Comparison of ENCODE assay signal across 14 cellular contexts in the genomic region with DNA sequence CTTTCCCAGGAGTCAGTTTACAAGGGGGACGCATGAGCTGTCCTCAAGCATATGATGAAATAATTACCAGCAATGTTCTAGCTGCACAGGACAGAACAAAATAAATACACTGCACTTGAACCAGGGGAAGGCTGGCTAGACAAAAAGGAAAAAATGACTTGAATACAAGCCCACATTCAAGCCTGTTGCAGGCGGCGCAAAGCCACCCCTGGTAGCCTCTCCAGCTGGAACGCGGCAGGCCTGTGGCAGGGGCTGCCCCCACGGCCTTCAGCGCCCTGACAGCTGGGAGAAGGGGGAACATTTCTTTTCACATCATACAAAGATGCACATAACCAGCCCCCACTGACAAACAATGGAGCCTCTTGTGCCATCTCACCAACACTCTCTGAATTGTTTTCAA. TPM values are rescaled to one million over a fixed set of nuclear protein-coding genes. Genes with fewer than 3 reads are reported as not detected.
DNase-seq lines count a peak whose midpoint lies in the region; ATAC-seq, FAIRE-seq and TF ChIP-seq lines count a peak whose summit lies in the region.
"Had no signal": no experiment of that assay in that cellular context is flagged by ENCODE, and none has a peak within 500 bp of the region (broad histone marks: within the 10 kb centered on the region; RNA-seq: fewer than 3 reads in every experiment).

No MANE protein-coding gene starts in this region.

- DNase-seq in Ammon's horn (ENCODE audit: low spot score) (peak; percentile 97), NCI-H2107 (lab: John Stamatoyannopoulos, UW) (peak; percentile 61), H1 (ENCODE audit: low read depth in 1 of 2, low spot score in 2 of 2) (no peak), neural crest cell (ENCODE audit: low read depth, low spot score) (peak; percentile 41), NCI-H128 (lab: John Stamatoyannopoulos, UW; ENCODE audit: unreplicated experiment) (no peak), NCI-H187 treated with DMSO at 0.1 percent for 48 hours (lab: John Stamatoyannopoulos, UW) (no peak), NCI-H2081 (lab: John Stamatoyannopoulos, UW) (no peak)
- DNase-seq: activated effector memory CD4-positive, alpha-beta T cell treated with Interleukin-2 at 50 U/mL for 16 hours; colonic mucosa; Karpas-422 had no signal

- no peak overlapping the region for H3K4me3 ChIP-seq in H1 (ENCODE audit: extremely low read depth in 1 of 4, insufficient read depth in 2 of 4, low read depth in 3 of 4, low read length in 4 of 4)
- H3K4me3 ChIP-seq: BLaER1 treated with 17β-estradiol and CSF1 and Interleukin-3, amounts not matched to agents 10 nM and 100 nM; colonic mucosa; SJSA1 had no signal

- H2AFZ ChIP-seq in H1 (ENCODE audit: low read length) = no peak overlapping the region

- H3K36me3 ChIP-seq in H1 (ENCODE audit: control insufficient read depth in 2 of 4, insufficient read depth in 4 of 4, low read length in 3 of 4) = peaks cover 3 to 20% (median 12%) of the 10 kb centered on the region in 4 experiments; a peak in 6 of 8 replicates

- peak overlapping the region; percentile 50 for H3K4me3 Mint-ChIP-seq in neural crest cell

- no peak for TF ChIP-seq EP300 in H1 (IDR thresholded peaks at IDR 0.05; ENCODE audit: borderline replicate concordance in 1 of 2, low read depth in 2 of 2, low read length in 2 of 2)

- no peak for FAIRE-seq in H1 (lab: Jason Lieb, UNC)
- FAIRE-seq: H54 had no signal

- H3K79me1 ChIP-seq in H1 (ENCODE audit: low read depth, low read length) = no peaks in the 10 kb centered on the region

- H3K27ac Mint-ChIP-seq in neural crest cell (ENCODE audit: unreplicated experiment) = no peak overlapping the region

- no peaks in the 10 kb centered on the region for H3K79me2 ChIP-seq in H1 (ENCODE audit: control insufficient read depth in 1 of 2, insufficient read depth in 2 of 2, low read length in 2 of 2)

- H4K5ac ChIP-seq in H1 (ENCODE audit: insufficient read length, low read depth, low read length) = no peak overlapping the region

- H3K4me2 ChIP-seq in H1 (ENCODE audit: insufficient read depth in 1 of 2, low read depth in 2 of 2, low read length in 2 of 2) = no peak overlapping the region
- H3K4me2 ChIP-seq: BLaER1 treated with 17β-estradiol and CSF1 and Interleukin-3, amounts not matched to agents 10 nM and 100 nM had no signal

- H2BK5ac ChIP-seq in H1 (ENCODE audit: low read depth, low read length) = no peak overlapping the region

- TF ChIP-seq POLR2A in H1 (IDR thresholded peaks at IDR 0.05; ENCODE audit: control extremely low read depth in 1 of 2, low read depth in 2 of 2, low read length in 2 of 2) = no peak

- 92% methylated on average over 7 of the region's 7 CpGs; no CpG with 5 or more reads in 1 of the 2 experiments for whole genome bisulfite sequencing in H1 (ENCODE audit: extremely low coverage in 1 of 2, insufficient coverage in 1 of 2, insufficient read length in 1 of 2, insufficient replicate concordance in 2 of 2, low coverage in 1 of 2, low lambda C conversion rate in 2 of 2, missing lambda C conversion rate in 1 of 2), 2 experiments

- H3K27me3 ChIP-seq in H1 (replicated peaks in 1 of 4; ENCODE audit: control insufficient read depth in 3 of 4, extremely low read depth in 1 of 4, insufficient read depth in 3 of 4, low read length in 3 of 4) = no peaks in the 10 kb centered on the region
- H3K27me3 ChIP-seq: BLaER1 treated with 17β-estradiol and CSF1 and Interleukin-3, amounts not matched to agents 10 nM and 100 nM; colonic mucosa; SJSA1 had no signal

- no peak overlapping the region for H3K56ac ChIP-seq in H1 (replicated peaks; ENCODE audit: insufficient read length, low read depth, low read length)

- H3K23ac ChIP-seq in H1 (ENCODE audit: insufficient read length) = no peak overlapping the region

- no peak overlapping the region for H4K91ac ChIP-seq in H1 (replicated peaks; ENCODE audit: insufficient read length, low read length)

- no peak overlapping the region for H3K14ac ChIP-seq in H1 (ENCODE audit: insufficient read length)

- H2BK20ac ChIP-seq in H1 (ENCODE audit: low read length) = no peak overlapping the region

- H3K18ac ChIP-seq in H1 (ENCODE audit: extremely low read depth, low read length) = no peak overlapping the region

- H3K9ac ChIP-seq in H1 (replicated peaks in 1 of 4; ENCODE audit: extremely low read depth in 1 of 4, low read depth in 3 of 4, low read length in 3 of 4) = peak overlapping the region in 1 of 4 experiments; percentile 18; a peak in 1 of 7 replicates
- H3K9ac ChIP-seq: BLaER1 treated with 17β-estradiol and CSF1 and Interleukin-3, amounts not matched to agents 10 nM and 100 nM had no signal

- H3K23me2 ChIP-seq in H1 (ENCODE audit: low read depth, low read length) = 0 out of 2 replicates have a peak, but pooled peaks cover 2% of the 10 kb centered on the region

- H3K27me3 Mint-ChIP-seq in neural crest cell (ENCODE audit: low read depth) = no peaks in the 10 kb centered on the region

- no peak for TF ChIP-seq RAD21 in H1 (IDR thresholded peaks at IDR 0.05 in 1 of 2, conservative IDR thresholded peaks at IDR 0.05 in 1 of 2; ENCODE audit: low read depth in 2 of 2, low read length in 2 of 2)

- no peak for TF ChIP-seq CTCF in H1 (IDR thresholded peaks at IDR 0.05; ENCODE audit: control extremely low read depth in 1 of 3, insufficient read depth in 1 of 3, low read depth in 1 of 3, low read length in 3 of 3)
- no peak for TF ChIP-seq CTCF in neural crest cell (conservative IDR thresholded peaks at IDR 0.05)

- H3K27ac ChIP-seq in H1 (ENCODE audit: low read depth, low read length) = no peak overlapping the region
- H3K27ac ChIP-seq: BLaER1 treated with 17β-estradiol and CSF1 and Interleukin-3, amounts not matched to agents 10 nM and 100 nM; colonic mucosa; SJSA1 had no signal

- H2BK120ac ChIP-seq in H1 (replicated peaks; ENCODE audit: low read depth, low read length) = no peak overlapping the region

- H3K9me3 ChIP-seq in H1 (ENCODE audit: insufficient read depth in 2 of 2, low read depth in 1 of 2, low read length in 1 of 2) = no peaks in the 10 kb centered on the region
- H3K9me3 ChIP-seq: BLaER1 treated with 17β-estradiol and CSF1 and Interleukin-3, amounts not matched to agents 10 nM and 100 nM; colonic mucosa; SJSA1 had no signal

- no peak overlapping the region for H2BK15ac ChIP-seq in H1 (ENCODE audit: low read length)

- H4K8ac ChIP-seq in H1 (ENCODE audit: extremely low read depth, insufficient read depth, low read length) = peak overlapping the region; percentile 38; the same call in 1 of the 2 replicates

- H4K20me1 ChIP-seq in H1 (replicated peaks in 1 of 2; ENCODE audit: control insufficient read depth in 1 of 2, insufficient read depth in 2 of 2, low read length in 2 of 2) = no peaks in the 10 kb centered on the region

- H3K4me1 Mint-ChIP-seq in neural crest cell = peaks cover 17% of the 10 kb centered on the region

- peaks cover 9 to 22% (median 12%) of the 10 kb centered on the region in 4 experiments; a peak in 6 of 7 replicates for H3K4me1 ChIP-seq in H1 (replicated peaks in 1 of 4; ENCODE audit: control insufficient read depth in 3 of 4, insufficient read depth in 4 of 4, low read length in 3 of 4)
- H3K4me1 ChIP-seq: BLaER1 treated with 17β-estradiol and CSF1 and Interleukin-3, amounts not matched to agents 10 nM and 100 nM; colonic mucosa; SJSA1 had no signal

- CTCF ChIA-PET in H1 (lab: Charles Lee; ENCODE audit: partially characterized antibody) = interaction anchor here (7.4 kb wide), 1 partner anchor 15 kb away, joined by 43 read pairs; no protein-coding TSS in a partner anchor

- ATAC-seq in HG03342 (IDR thresholded peaks at IDR 0.05; ENCODE audit: unreplicated experiment) = no peak

- no peak overlapping the region for H2AK5ac ChIP-seq in H1 (ENCODE audit: low read depth, low read length)

- H3K36me3 Mint-ChIP-seq in neural crest cell (ENCODE audit: low read depth) = peaks cover 7% of the 10 kb centered on the region

- POLR2A ChIA-PET in H1 (lab: Charles Lee; ENCODE audit: partially characterized antibody) = interaction anchor here (0.7 kb wide), 2 partner anchors 19 to 357 kb away, joined by 3 read pairs; no protein-coding TSS in a partner anchor

- H2BK12ac ChIP-seq in H1 (ENCODE audit: low read depth, low read length) = no peak overlapping the region

- no peak overlapping the region for H3K4ac ChIP-seq in H1 (replicated peaks; ENCODE audit: insufficient read length, low read depth, low read length)

- H3K9me3 Mint-ChIP-seq in neural crest cell = no peaks in the 10 kb centered on the region

TF ChIP-seq in H1, 55 proteins besides CTCF, POLR2A, EP300 and RAD21 (continues in another document):
- no peak for TF ChIP-seq TAF1 (IDR thresholded peaks at IDR 0.05; ENCODE audit: low read depth, low read length)
- no peak for TF ChIP-seq E2F6 (IDR thresholded peaks at IDR 0.05)
- no peak for TF ChIP-seq RBBP5 (IDR thresholded peaks at IDR 0.05; ENCODE audit: borderline replicate concordance, low read depth, low read length)
- TF ChIP-seq SIRT6 (IDR thresholded peaks at IDR 0.05; ENCODE audit: low read length) = no peak
- no peak for TF ChIP-seq SP2 (IDR thresholded peaks at IDR 0.05; ENCODE audit: low read length)
- no peak for TF ChIP-seq CTBP2 (IDR thresholded peaks at IDR 0.05; ENCODE audit: borderline replicate concordance, insufficient read depth, insufficient read length, low read length)
- TF ChIP-seq CREB1 (IDR thresholded peaks at IDR 0.05) = no peak
- no peak for TF ChIP-seq EGR1 (IDR thresholded peaks at IDR 0.05; ENCODE audit: borderline replicate concordance, low read depth, low read length)
- no peak for TF ChIP-seq TBP (IDR thresholded peaks at IDR 0.05; ENCODE audit: low read depth, low read length)
- no peak for TF ChIP-seq SIN3A (conservative IDR thresholded peaks at IDR 0.05 in 1 of 2, IDR thresholded peaks at IDR 0.05 in 1 of 2; ENCODE audit: low read depth in 1 of 2, low read length in 2 of 2)

RNA-seq across cellular contexts. Expression of gene TRAFD1, which starts 57.1 kb away (rescaled TPM):
- total RNA-seq in H1 (2021; fragmentation: NEBNext Ultra II Directional; extraction: Animal tissue kit (Norgen Biotek cat#: 25700)) = 33.1 and 36.3 TPM in 2 replicates
- polyA plus RNA-seq in H1 (2011; rRNA removed) = 16.1 and 18.1 TPM in 2 replicates
- polyA plus RNA-seq in H1 (2011; cell fraction: cytosol; rRNA removed) = 24.2 TPM
- 20.6 TPM for polyA plus RNA-seq in H1 (2011; cell fraction: nucleus; rRNA removed)
- polyA plus RNA-seq in H1 (2012, experiment 1 of 2) = 28.4 to 33.5 TPM (median 31.0 TPM) in 4 replicates
- 25.2 TPM for polyA plus RNA-seq in H1 (2012, experiment 2 of 2)
- polyA plus RNA-seq in H1 (2013, experiment 1 of 2) = 17.9 TPM
- 16.1 TPM for polyA plus RNA-seq in H1 (2013, experiment 2 of 2)
- polyA minus RNA-seq in H1 (2011; rRNA and poly(A)+ RNA removed) = 28.5 and 32.7 TPM in 2 replicates
- 10.0 TPM for polyA minus RNA-seq in H1 (2011; cell fraction: cytosol; rRNA and poly(A)+ RNA removed)
- polyA minus RNA-seq in H1 (2011; cell fraction: nucleus; rRNA and poly(A)+ RNA removed) = 11.2 TPM
- 41.5 and 44.2 TPM in 2 replicates for total RNA-seq in neural crest cell

Comparison
In these comparisons a context has a peak if more than half of its experiments do, and no peak if none do; other contexts are left out.
1. DNase-seq: peak in Ammon's horn (single experiment), NCI-H2107 (single experiment) and neural crest cell (single experiment); none in H1 (0 of 2), NCI-H128 (single experiment), NCI-H187 treated with DMSO at 0.1 percent for 48 hours (single experiment) and NCI-H2081 (0 of 2).